In the genomic region with DNA sequence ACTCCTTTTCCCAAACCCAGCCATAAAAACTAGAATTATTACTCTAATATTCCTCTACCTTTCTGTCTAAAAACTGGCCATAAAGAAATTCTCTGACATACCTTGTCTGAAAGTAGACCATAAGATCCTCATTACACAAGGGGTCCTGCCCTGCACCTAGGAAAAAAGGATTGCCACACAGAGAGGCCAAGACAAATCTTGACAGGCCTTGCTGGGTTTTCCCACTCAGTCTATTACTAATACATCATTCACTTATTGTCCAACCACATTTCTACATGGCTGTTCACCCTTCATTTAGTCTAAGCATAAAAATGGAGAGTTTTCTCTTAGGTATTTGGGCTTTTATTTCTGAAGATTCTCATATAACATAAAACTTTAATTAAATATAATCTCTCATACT, we compare ENCODE assay signal across 22 cellular contexts.
"Had no signal": no experiment of that assay in that cellular context is flagged by ENCODE, and none has a peak within 500 bp of the region (broad histone marks: within the 10 kb centered on the region; RNA-seq: fewer than 3 reads in every experiment).

No MANE protein-coding gene starts in this region.

- DNase-seq: KBM-7, MG63, NCI-H1092, NCI-H1105 treated with DMSO at 0.1 percent for 48 hours, NCI-H1417 treated with DMSO at 0.1 percent for 48 hours, NCI-H146, NCI-H1694 treated with DMSO at 0.1 percent for 48 hours, NCI-H1930, NCI-H2081, NCI-H2107, NCI-H2227 treated with DMSO at 0.1 percent for 48 hours, NCI-H446, NCI-H510A, NCI-H524 treated with DMSO at 0.1 percent for 48 hours, NCI-H69, NCI-H774, Right ventricle myocardium superior, RPMI8226, SIG-M5 had no signal

- H3K36me3 ChIP-seq: MG63, SJSA1 had no signal

- H3K4me1 ChIP-seq: SJSA1 had no signal

- H3K4me3 ChIP-seq: MG63, SJSA1, SK-N-MC had no signal

- H3K27ac ChIP-seq: SJSA1, SK-N-MC had no signal

- FAIRE-seq: RCC 7860 had no signal

- H3K27me3 ChIP-seq: MG63, SJSA1 had no signal

- H3K9me3 ChIP-seq: MG63, SJSA1 had no signal
